Comparison of ENCODE assay signal across 8 cellular contexts in genomic region chr20:36463212-36464061, GRCh38.
DNase-seq lines count a peak whose midpoint lies in the region; ATAC-seq and TF ChIP-seq lines count a peak whose summit lies in the region.

No MANE protein-coding gene starts in this region.

- peaks cover 2% of the 10 kb centered on the region for H3K36me3 Mint-ChIP-seq in activated CD4-positive, alpha-beta T cell treated with anti-CD3 and anti-CD28 coated beads, Interleukin-2, amount 10 ng/mL, durations not matched to agents 24 days and 14 days (ENCODE audit: low read depth)

- H3K9me3 Mint-ChIP-seq in activated CD4-positive, alpha-beta T cell treated with anti-CD3 and anti-CD28 coated beads, Interleukin-2, amount 10 ng/mL, durations not matched to agents 24 days and 14 days: no peaks in the 10 kb centered on the region

- intact Hi-C loops in activated CD4-positive, alpha-beta T cell treated with anti-CD3 and anti-CD28 coated beads, Interleukin-2, amount 10 ng/mL, durations not matched to agents 24 days and 14 days (cut with micrococcal nuclease): loop anchor here (2.0 to 10.0 kb wide), 7 partner anchors 29 to 1061 kb away; partner anchors contain the start of genes BLCAP, NDRG3, NNAT and PHF20
- intact Hi-C loops in left lung (cut with DNase I): no loop called here

- H3K27me3 ChIP-seq in left lung (no peaks in the 10 kb centered on the region), thoracic aorta (replicated peaks; ENCODE audit: insufficient read depth) (no peaks in the 10 kb centered on the region)

- peak overlapping the region; percentile 74 to 79 for H3K4me3 ChIP-seq in left lung
- peak overlapping the region; percentile 83 for H3K4me3 ChIP-seq in thoracic aorta

- peak overlapping the region; percentile 71 for H3K27ac ChIP-seq in angular gyrus (ENCODE audit: low read depth, low read length)
- H3K27ac ChIP-seq in left lung: peak overlapping the region; percentile 92
- peak overlapping the region; percentile 97 to 100 for H3K27ac ChIP-seq in thoracic aorta

- ATAC-seq in left lung (no peak), thoracic aorta (ENCODE audit: insufficient number of reproducible peaks, low FRiP score, low read depth) (no peak), HG02885 (IDR thresholded peaks at IDR 0.05; ENCODE audit: poor library complexity, unreplicated experiment) (no peak)

- no peak for DNase-seq in activated CD4-positive, alpha-beta T cell treated with anti-CD3 and anti-CD28 coated beads, Interleukin-2, amount 10 ng/mL, durations not matched to agents 24 days and 14 days
- no peak for DNase-seq in activated CD4-positive, alpha-beta T cell treated with anti-CD3 and anti-CD28 coated beads for 48 hours
- DNase-seq in left lung (no peak), thoracic aorta (ENCODE audit: low spot score) (no peak), NCI-H526 treated with DMSO at 0.1 percent for 48 hours (lab: John Stamatoyannopoulos, UW) (no peak), Kasumi-1 (lab: John Stamatoyannopoulos, UW) (no peak)

- H3K4me1 ChIP-seq in left lung: peaks cover 37 to 71% of the 10 kb centered on the region in 2 donors
- peaks cover 50 to 62% of the 10 kb centered on the region in 2 donors for H3K4me1 ChIP-seq in thoracic aorta (ENCODE audit: control insufficient read depth in 1 of 2, low read depth in 2 of 2)

- H3K9me3 ChIP-seq in left lung (no peaks in the 10 kb centered on the region), thoracic aorta (no peaks in the 10 kb centered on the region)

- H3K36me3 ChIP-seq in left lung: no peaks in the 10 kb centered on the region
- no peaks in the 10 kb centered on the region for H3K36me3 ChIP-seq in thoracic aorta

- no peak for TF ChIP-seq CTCF in left lung (IDR thresholded peaks at IDR 0.05)
- no peak for TF ChIP-seq CTCF in thoracic aorta (IDR thresholded peaks at IDR 0.05)

- peaks cover 66% of the 10 kb centered on the region for H3K4me1 Mint-ChIP-seq in activated CD4-positive, alpha-beta T cell treated with anti-CD3 and anti-CD28 coated beads, Interleukin-2, amount 10 ng/mL, durations not matched to agents 24 days and 14 days

- peak overlapping the region; percentile 93 for H3K27ac Mint-ChIP-seq in activated CD4-positive, alpha-beta T cell treated with anti-CD3 and anti-CD28 coated beads, Interleukin-2, amount 10 ng/mL, durations not matched to agents 24 days and 14 days

- peaks cover 4% of the 10 kb centered on the region for H3K27me3 Mint-ChIP-seq in activated CD4-positive, alpha-beta T cell treated with anti-CD3 and anti-CD28 coated beads, Interleukin-2, amount 10 ng/mL, durations not matched to agents 24 days and 14 days

- peak overlapping the region; percentile 96 for H3K4me3 Mint-ChIP-seq in activated CD4-positive, alpha-beta T cell treated with anti-CD3 and anti-CD28 coated beads, Interleukin-2, amount 10 ng/mL, durations not matched to agents 24 days and 14 days
